9 cellular contexts compared by ENCODE assay signal in the genomic region with DNA sequence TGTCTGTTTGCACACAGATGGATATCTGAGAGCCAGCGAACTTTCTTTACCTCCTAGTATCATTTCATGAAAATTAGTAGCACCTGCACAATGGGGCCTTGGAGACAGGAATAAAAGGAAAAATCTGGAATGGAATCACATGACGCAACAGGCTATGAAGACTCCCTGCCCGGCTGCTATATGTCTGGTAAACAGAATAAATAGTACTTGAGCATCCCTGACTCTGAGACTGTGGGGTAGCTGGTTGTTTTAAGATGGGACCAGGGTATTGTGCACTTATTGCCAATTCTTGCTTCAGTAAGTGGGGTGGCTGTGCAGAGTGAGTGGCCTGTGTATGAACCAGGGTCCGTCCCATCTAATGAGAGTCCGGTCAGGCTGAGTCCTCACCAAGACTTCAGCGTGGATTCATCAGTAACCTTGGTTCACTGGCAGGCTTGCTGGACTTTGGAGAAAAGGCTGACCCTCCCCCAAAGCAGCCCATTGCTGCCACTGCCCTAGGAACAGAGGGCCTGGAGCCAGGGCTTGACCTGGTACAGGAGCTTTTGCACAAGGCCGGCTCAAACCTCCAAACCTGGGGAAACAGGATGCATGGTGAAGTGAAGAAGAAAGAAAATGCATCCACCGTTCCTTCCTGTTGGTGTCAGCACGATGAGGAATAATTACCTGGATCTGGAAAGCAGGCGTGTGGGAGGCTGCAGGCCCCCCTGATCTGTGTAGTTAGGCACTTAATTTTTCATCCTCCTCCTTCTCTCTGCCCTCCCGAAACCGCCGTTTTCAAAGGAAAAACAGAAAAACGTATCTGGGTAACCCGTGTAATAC.
A peak's percentile ranks its signal among the peaks of the same experiment; 100 is the strongest.
DNase-seq lines count a peak whose midpoint lies in the region; ATAC-seq, FAIRE-seq and TF ChIP-seq lines count a peak whose summit lies in the region.
"Had no signal": no experiment of that assay in that cellular context is flagged by ENCODE, and none has a peak within 500 bp of the region (broad histone marks: within the 10 kb centered on the region; RNA-seq: fewer than 3 reads in every experiment).

No MANE protein-coding gene starts in this region.

- H3K9me3 Mint-ChIP-seq in CD4-positive, alpha-beta T cell, result no peaks in the 10 kb centered on the region
- no peaks in the 10 kb centered on the region for H3K9me3 Mint-ChIP-seq in endodermal cell

- H3K9ac ChIP-seq in endodermal cell (ENCODE audit: extremely low read depth, low read length, poor library complexity, severe bottlenecking), result no peak overlapping the region

- H3K4me1 Mint-ChIP-seq in CD4-positive, alpha-beta T cell (ENCODE audit: low read depth), result peaks cover 56% of the 10 kb centered on the region
- peaks cover 55% of the 10 kb centered on the region for H3K4me1 Mint-ChIP-seq in endodermal cell

- TF ChIP-seq CTCF in CD4-positive, alpha-beta T cell (IDR thresholded peaks at IDR 0.05), result no peak
- no peak for TF ChIP-seq CTCF in Peyer's patch (IDR thresholded peaks at IDR 0.05)
- TF ChIP-seq CTCF in endodermal cell (conservative IDR thresholded peaks at IDR 0.05), result no peak
- no peak for TF ChIP-seq CTCF in pancreas (IDR thresholded peaks at IDR 0.05)
- TF ChIP-seq CTCF in lower leg skin (IDR thresholded peaks at IDR 0.05), result no peak
- no peak for TF ChIP-seq CTCF in GM13976 (IDR thresholded peaks at IDR 0.05; ENCODE audit: borderline replicate concordance, control extremely low read depth, extremely low read depth, insufficient read depth, missing control alignments)

- POLR2A ChIA-PET in CD4-positive, alpha-beta T cell (lab: Charles Lee), result interaction anchor here (0.6 to 5.6 kb wide), 7 partner anchors 8 to 336 kb away, joined by 3 to 185 read pairs (median 10); a partner anchor contains a TSS

- peaks cover 12 to 41% (median 29%) of the 10 kb centered on the region in 4 donors for H3K4me1 ChIP-seq in Peyer's patch
- peaks cover 11% of the 10 kb centered on the region for H3K4me1 ChIP-seq in endodermal cell (ENCODE audit: control insufficient read depth, insufficient read depth, low read length)
- H3K4me1 ChIP-seq in pancreas, result peaks cover 7 to 37% (median 29%) of the 10 kb centered on the region in 3 donors

- H3K36me3 ChIP-seq in Peyer's patch, result no peaks in the 10 kb centered on the region
- peaks cover 7% of the 10 kb centered on the region for H3K36me3 ChIP-seq in endodermal cell (ENCODE audit: control insufficient read depth, insufficient read depth, low read length)
- no peaks in the 10 kb centered on the region for H3K36me3 ChIP-seq in pancreas

- H3K4me3 ChIP-seq in Peyer's patch (peak overlapping the region in 1 of 4 donors; percentile 48), endodermal cell (ENCODE audit: low read length) (peak overlapping the region; percentile 66), pancreas (peak overlapping the region in 1 of 4 donors; percentile 48), lower leg skin (ENCODE audit: low read depth, poor library complexity, severe bottlenecking) (no peak overlapping the region)

- CTCF ChIA-PET in CD4-positive, alpha-beta T cell (lab: Charles Lee), result interaction anchor here (0.6 to 2.3 kb wide), 3 partner anchors 76 to 300 kb away, joined by 5 to 12 read pairs (median 6); no protein-coding TSS in a partner anchor

- WGBS in endodermal cell (ENCODE audit: insufficient coverage in 1 of 2, insufficient read length in 1 of 2), 2 experiments, result 90 to 91% methylated on average over 13 to 15 of the region's 15 CpGs
- WGBS in pancreas, 2 donors, result 79 to 84% methylated on average over 15 of the region's 15 CpGs
- 77 to 79% methylated on average over 15 of the region's 15 CpGs for WGBS in lower leg skin, 2 donors

- peak overlapping the region; percentile 100 for H3K27ac Mint-ChIP-seq in CD4-positive, alpha-beta T cell
- peak overlapping the region; percentile 93 for H3K27ac Mint-ChIP-seq in endodermal cell

- in situ Hi-C loops in GM13976 (cut with MboI; ENCODE audit: low sequenced_read_pairs, unreplicated experiment), result loop anchor here (10.0 to 25.0 kb wide), 3 partner anchors 143 to 610 kb away; a partner anchor contains a TSS

- no peak for ATAC-seq in CD4-positive, alpha-beta T cell (ENCODE audit: poor library complexity)
- ATAC-seq in pancreas (no peak), HG03378 (IDR thresholded peaks at IDR 0.05; ENCODE audit: unreplicated experiment) (no peak), GM21360 (IDR thresholded peaks at IDR 0.05; ENCODE audit: unreplicated experiment) (no peak)

- no peak for DNase-seq in CD4-positive, alpha-beta T cell
- DNase-seq in Peyer's patch (no peak), endodermal cell (no peak), pancreas (no peak), lower leg skin (ENCODE audit: low spot score in 2 of 2) (no peak), GM13976 (ENCODE audit: low spot score) (no peak)

- intact Hi-C loops in CD4-positive, alpha-beta T cell (cut with DNase I, micrococcal nuclease), result loop anchor here (5.0 to 10.0 kb wide), 3 partner anchors 65 to 633 kb away; no protein-coding TSS in a partner anchor
- intact Hi-C loops in pancreas (cut with DNase I) (loop anchor here in 1 of 3 donors (5.0 to 10.0 kb wide), 3 partner anchors 67 to 303 kb away; a partner anchor contains a TSS), lower leg skin (cut with DNase I; ENCODE audit: low total_unique reads) (no loop called here)

- FAIRE-seq in pancreas (lab: Jason Lieb, UNC), result no peak
- FAIRE-seq: colon had no signal

- peaks cover 39% of the 10 kb centered on the region for H3K36me3 Mint-ChIP-seq in CD4-positive, alpha-beta T cell (ENCODE audit: low read depth)
- H3K36me3 Mint-ChIP-seq in endodermal cell (ENCODE audit: low read depth), result peaks cover 37% of the 10 kb centered on the region

- peak overlapping the region; percentile 89 for H3K27ac ChIP-seq in CD4-positive, alpha-beta T cell (ENCODE audit: low read depth, low read length)
- H3K27ac ChIP-seq in Peyer's patch (peak overlapping the region; percentile 61 to 96 (median 96)), endodermal cell (ENCODE audit: low read depth, low read length) (peak overlapping the region; percentile 35), pancreas (peak overlapping the region in 3 of 4 donors; percentile 24 to 99 (median 97))

- H3K4me3 Mint-ChIP-seq in CD4-positive, alpha-beta T cell, result peak overlapping the region; percentile 94
- H3K4me3 Mint-ChIP-seq in endodermal cell, result peak overlapping the region; percentile 86

- no peak for TF ChIP-seq POLR2A in Peyer's patch (IDR thresholded peaks at IDR 0.05)
- TF ChIP-seq POLR2A in lower leg skin (IDR thresholded peaks at IDR 0.05), result no peak

- no peaks in the 10 kb centered on the region for H3K9me3 ChIP-seq in CD4-positive, alpha-beta T cell (ENCODE audit: control insufficient read depth, low read length)
- no peaks in the 10 kb centered on the region for H3K9me3 ChIP-seq in Peyer's patch
- H3K9me3 ChIP-seq in endodermal cell (ENCODE audit: control insufficient read depth, low read length), result no peaks in the 10 kb centered on the region
- no peaks in the 10 kb centered on the region for H3K9me3 ChIP-seq in pancreas

- H3K27me3 Mint-ChIP-seq in CD4-positive, alpha-beta T cell, result no peaks in the 10 kb centered on the region
- no peaks in the 10 kb centered on the region for H3K27me3 Mint-ChIP-seq in endodermal cell (ENCODE audit: insufficient read depth)

- no peaks in the 10 kb centered on the region for H3K27me3 ChIP-seq in CD4-positive, alpha-beta T cell (ENCODE audit: control insufficient read depth, insufficient read depth, low read length)
- H3K27me3 ChIP-seq in Peyer's patch (no peaks in the 10 kb centered on the region), endodermal cell (ENCODE audit: control insufficient read depth, insufficient read depth, low read length, poor library complexity, severe bottlenecking) (no peaks in the 10 kb centered on the region), pancreas (no peaks in the 10 kb centered on the region)

Comparison
In these comparisons a context has a peak if more than half of its experiments do, and no peak if none do; other contexts are left out.
1. H3K27ac ChIP-seq: peak in every context shown above with its lines; median percentile 97 in pancreas; 96 in Peyer's patch; 89 in CD4-positive, alpha-beta T cell; 35 in endodermal cell.